Comparison of ENCODE assay signal across 18 cellular contexts in the genomic region with DNA sequence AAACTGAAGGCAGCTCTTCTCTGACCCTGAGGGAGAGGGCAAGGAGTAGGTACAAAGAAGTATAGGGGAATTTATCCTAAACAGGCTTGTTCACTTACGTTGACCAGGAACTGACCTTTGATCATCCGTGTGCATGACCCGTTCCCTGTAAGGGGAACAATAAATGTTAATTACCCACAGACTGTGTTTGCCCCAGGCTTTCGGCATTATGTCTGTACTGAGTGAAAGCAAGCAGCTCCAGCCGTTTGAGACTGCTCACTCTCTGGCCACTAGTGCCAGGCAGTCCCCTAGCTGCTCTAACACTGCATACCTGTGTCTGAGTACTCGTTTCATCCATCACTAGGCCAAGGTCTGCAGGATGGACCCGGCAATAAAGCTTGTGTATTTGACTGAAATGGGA.
DNase-seq lines count a peak whose midpoint lies in the region; ATAC-seq and TF ChIP-seq lines count a peak whose summit lies in the region.
"Had no signal": no experiment of that assay in that cellular context is flagged by ENCODE, and none has a peak within 500 bp of the region (broad histone marks: within the 10 kb centered on the region; RNA-seq: fewer than 3 reads in every experiment).

No MANE protein-coding gene starts in this region.

- DNase-seq in LoVo (ENCODE audit: low spot score) (peak; percentile 14), SW480 (ENCODE audit: low spot score) (peak; percentile 43), left colon (peak in 1 of 2 donors; percentile 13), transverse colon (peak; percentile 23), left ventricle myocardium superior (no peak), pons (ENCODE audit: low spot score) (no peak), HAP-1 (ENCODE audit: low spot score in 2 of 2) (no peak), inferior parietal cortex (ENCODE audit: extremely low spot score) (no peak)
- DNase-seq: ACHN; AML-193; Calu3; CD4-positive, alpha-beta T cell; DMS79 treated with DMSO at 0.1 percent for 48 hours; EL; H9; IMR-90; KBM-7 had no signal

- H3K36me3 ChIP-seq in transverse colon = no peaks in the 10 kb centered on the region
- H3K36me3 ChIP-seq in HAP-1 (replicated peaks) = no peaks in the 10 kb centered on the region

- no peak for TF ChIP-seq POLR2A in transverse colon (IDR thresholded peaks at IDR 0.05)

- 51 to 54% methylated on average over 4 to 7 of the region's 7 CpGs for WGBS in transverse colon (ENCODE audit: low coverage in 1 of 2), 2 donors

- no peaks in the 10 kb centered on the region for H3K27me3 ChIP-seq in transverse colon
- H3K27me3 ChIP-seq in HAP-1 (ENCODE audit: low read depth) = no peaks in the 10 kb centered on the region

- H3K4me1 ChIP-seq in transverse colon = no peaks in the 10 kb centered on the region
- no peaks in the 10 kb centered on the region for H3K4me1 ChIP-seq in HAP-1

- no peak for TF ChIP-seq CTCF in transverse colon (IDR thresholded peaks at IDR 0.05)

- H3K4me3 ChIP-seq in transverse colon = no peak overlapping the region
- H3K4me3 ChIP-seq in HAP-1 = no peak overlapping the region

- in situ Hi-C loops in transverse colon (cut with MboI; ENCODE audit: low pct_ligation_motif_present in 1 of 4, low pct_unique_long_range_greater_than_20kb in 1 of 4, low sequenced_read_pairs in 3 of 4) = no loop called here
- in situ Hi-C loops in HAP-1 (cut with MboI; ENCODE audit: low sequenced_read_pairs) = no loop called here

- intact Hi-C loops in left colon (cut with DNase I, micrococcal nuclease) (no loop called here), transverse colon (cut with DNase I; ENCODE audit: low total_unique reads) (no loop called here), left ventricle myocardium superior (cut with micrococcal nuclease) (no loop called here)

- TF ChIP-seq EP300 in transverse colon (IDR thresholded peaks at IDR 0.05; ENCODE audit: low read depth) = no peak

- H3K9me3 ChIP-seq in transverse colon (no peaks in the 10 kb centered on the region), HAP-1 (no peaks in the 10 kb centered on the region; the same call in 1 of the 2 replicates)

- peak overlapping the region in 3 of 4 donors; percentile 19 to 36 (median 36) for H3K27ac ChIP-seq in transverse colon
- H3K27ac ChIP-seq: C4-2B had no signal

- ATAC-seq in left colon = peak; percentile 95
- no peak for ATAC-seq in left ventricle myocardium superior

Comparison
In these comparisons a context has a peak if more than half of its experiments do, and no peak if none do; other contexts are left out.
1. DNase-seq: peak in LoVo (single experiment), SW480 (single experiment) and transverse colon (single experiment); none in left ventricle myocardium superior (single experiment), pons (single experiment), HAP-1 (0 of 2) and inferior parietal cortex (single experiment).